In the genomic region with DNA sequence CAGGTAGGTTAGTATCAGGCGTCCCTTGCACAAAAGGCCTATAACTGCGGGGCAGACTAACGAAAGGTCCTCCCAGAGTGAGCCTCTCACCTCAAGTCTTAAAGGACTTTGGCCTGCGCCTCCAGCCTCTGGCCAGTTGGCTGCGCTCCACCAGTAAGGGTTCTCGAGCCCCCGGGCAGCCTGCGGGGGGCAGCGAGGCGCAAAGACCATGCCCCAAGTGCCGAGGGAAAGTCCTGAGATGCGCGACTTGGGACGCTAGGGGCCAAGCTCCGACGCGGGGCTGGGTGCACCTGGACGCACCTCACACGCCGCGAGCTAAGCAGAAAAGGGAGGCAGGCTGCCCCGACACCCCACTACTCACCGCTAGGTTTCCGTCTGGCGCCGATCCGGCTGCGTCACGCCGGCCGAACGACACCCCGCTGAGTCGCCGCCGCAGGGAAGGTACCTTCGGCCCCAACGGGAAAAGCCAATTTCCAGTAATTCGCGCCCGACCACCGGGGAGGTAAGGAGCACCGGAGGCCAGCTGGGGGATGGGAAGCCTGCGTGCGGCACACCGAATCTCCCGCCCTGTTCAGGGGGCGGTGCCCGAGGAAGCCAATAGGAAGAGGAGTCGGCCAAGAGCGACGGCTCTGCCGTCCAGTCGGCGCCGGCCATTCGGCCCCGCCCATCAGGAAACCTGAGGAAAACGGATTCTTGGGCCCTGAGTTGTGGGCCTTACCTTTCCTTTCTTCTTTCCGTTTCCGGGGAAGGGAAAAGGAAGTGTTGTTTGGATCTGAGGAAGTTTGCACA, we compare ENCODE assay signal across 1 cellular context.
TF ChIP-seq lines count a peak whose summit lies in the region.

A gene (minus strand): TSS at position 532 of the 789 bp plus-strand sequence. CDS start 5,537 bp downstream, outside the sequence.

TF ChIP-seq in HepG2, 621 proteins besides CTCF, POLR2A, EP300 and RAD21 (continued from another document and continues in another):
- TF ChIP-seq, protein P1, sequence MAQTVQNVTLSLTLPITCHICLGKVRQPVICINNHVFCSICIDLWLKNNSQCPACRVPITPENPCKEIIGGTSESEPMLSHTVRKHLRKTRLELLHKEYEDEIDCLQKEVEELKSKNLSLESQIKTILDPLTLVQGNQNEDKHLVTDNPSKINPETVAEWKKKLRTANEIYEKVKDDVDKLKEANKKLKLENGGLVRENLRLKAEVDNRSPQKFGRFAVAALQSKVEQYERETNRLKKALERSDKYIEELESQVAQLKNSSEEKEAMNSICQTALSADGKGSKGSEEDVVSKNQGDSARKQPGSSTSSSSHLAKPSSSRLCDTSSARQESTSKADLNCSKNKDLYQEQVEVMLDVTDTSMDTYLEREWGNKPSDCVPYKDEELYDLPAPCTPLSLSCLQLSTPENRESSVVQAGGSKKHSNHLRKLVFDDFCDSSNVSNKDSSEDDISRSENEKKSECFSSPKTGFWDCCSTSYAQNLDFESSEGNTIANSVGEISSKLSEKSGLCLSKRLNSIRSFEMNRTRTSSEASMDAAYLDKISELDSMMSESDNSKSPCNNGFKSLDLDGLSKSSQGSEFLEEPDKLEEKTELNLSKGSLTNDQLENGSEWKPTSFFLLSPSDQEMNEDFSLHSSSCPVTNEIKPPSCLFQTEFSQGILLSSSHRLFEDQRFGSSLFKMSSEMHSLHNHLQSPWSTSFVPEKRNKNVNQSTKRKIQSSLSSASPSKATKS (CRISPR knock-in tag; IDR thresholded peaks at IDR 0.05) = no peak; the same call in 1 of the 2 replicates
- TF ChIP-seq ZNF549 (CRISPR knock-in tag; IDR thresholded peaks at IDR 0.05) (no peak), NR2C2 (CRISPR knock-in tag; IDR thresholded peaks at IDR 0.05; ENCODE audit: borderline replicate concordance) (peak; percentile 97), ZNF619 (CRISPR knock-in tag; IDR thresholded peaks at IDR 0.05) (peak; percentile 90; the same call in 1 of the 2 replicates), KDM3A (CRISPR knock-in tag; IDR thresholded peaks at IDR 0.05; ENCODE audit: low read depth) (peak; percentile 63), ZNF235 (CRISPR knock-in tag; IDR thresholded peaks at IDR 0.05; ENCODE audit: borderline replicate concordance) (no peak), ZNF567 (CRISPR knock-in tag; IDR thresholded peaks at IDR 0.05; ENCODE audit: borderline replicate concordance) (peak; percentile 58), HES4 (CRISPR knock-in tag; IDR thresholded peaks at IDR 0.05; ENCODE audit: borderline replicate concordance) (peak; percentile 78), ZKSCAN1 (IDR thresholded peaks at IDR 0.05; ENCODE audit: low read length) (no peak), ZNF841 (CRISPR knock-in tag; IDR thresholded peaks at IDR 0.05; ENCODE audit: borderline replicate concordance) (no peak), ZNF12 (CRISPR knock-in tag; IDR thresholded peaks at IDR 0.05) (peak; percentile 10; the same call in 1 of the 2 replicates), NCOA2 (CRISPR knock-in tag; IDR thresholded peaks at IDR 0.05) (peak; percentile 75), ZBTB3 (CRISPR knock-in tag; IDR thresholded peaks at IDR 0.05; ENCODE audit: borderline replicate concordance, low read depth) (no peak; the same call in 1 of the 2 replicates), PRPF4 (IDR thresholded peaks at IDR 0.05; ENCODE audit: low read depth, low read length, poor library complexity, severe bottlenecking) (peak; percentile 90), NCOA1 (CRISPR knock-in tag; IDR thresholded peaks at IDR 0.05) (no peak; the same call in 1 of the 2 replicates), ZNF589 (CRISPR knock-in tag; conservative IDR thresholded peaks at IDR 0.05) (peak; percentile 94; the same call in 1 of the 2 replicates), ZNF713 (CRISPR knock-in tag; IDR thresholded peaks at IDR 0.05) (0 out of 2 replicates have a peak, but pooled peaks have one; percentile 94), ZNF776 (CRISPR knock-in tag; IDR thresholded peaks at IDR 0.05) (no peak; the same call in 1 of the 2 replicates), NFE2 (CRISPR knock-in tag; IDR thresholded peaks at IDR 0.05) (no peak), KDM5B (CRISPR knock-in tag; IDR thresholded peaks at IDR 0.05; ENCODE audit: borderline replicate concordance) (peak; percentile 88; the same call in 1 of the 2 replicates), ZNF572 (CRISPR knock-in tag; IDR thresholded peaks at IDR 0.05) (peak; percentile 97), ZNF644 (CRISPR knock-in tag; IDR thresholded peaks at IDR 0.05; ENCODE audit: low read depth) (peak; percentile 100), ZNF354B (CRISPR knock-in tag; IDR thresholded peaks at IDR 0.05) (peak; percentile 82; the same call in 1 of the 2 replicates), ZEB1 (IDR thresholded peaks at IDR 0.05; ENCODE audit: insufficient replicate concordance, low read depth) (peak; percentile 80), CHD2 (IDR thresholded peaks at IDR 0.05; ENCODE audit: low read depth, low read length) (peak; percentile 87), MZF1 (CRISPR knock-in tag; IDR thresholded peaks at IDR 0.05; ENCODE audit: borderline replicate concordance) (no peak), NFIC (IDR thresholded peaks at IDR 0.05; ENCODE audit: low read length) (0 out of 2 replicates have a peak, but pooled peaks have one; percentile 14), YY1 (IDR thresholded peaks at IDR 0.05; ENCODE audit: insufficient read depth, insufficient replicate concordance, low read depth, low read length) (peak; percentile 5), TCF7 (IDR thresholded peaks at IDR 0.05; ENCODE audit: low read depth) (peak; percentile 33; the same call in 1 of the 2 replicates), NCOA5 (CRISPR knock-in tag; IDR thresholded peaks at IDR 0.05) (no peak), ZNF143 (CRISPR knock-in tag; IDR thresholded peaks at IDR 0.05) (peak; percentile 61; the same call in 1 of the 2 replicates), ZSCAN21 (CRISPR knock-in tag; IDR thresholded peaks at IDR 0.05; ENCODE audit: borderline replicate concordance) (peak; percentile 94), RFX5 (IDR thresholded peaks at IDR 0.05; ENCODE audit: low read depth, low read length) (peak; percentile 30; the same call in 1 of the 2 replicates), PHB2 (IDR thresholded peaks at IDR 0.05; ENCODE audit: partially characterized antibody) (no peak), ZNF501 (CRISPR knock-in tag; IDR thresholded peaks at IDR 0.05) (peak; percentile 99)
- TF ChIP-seq, protein P2, sequence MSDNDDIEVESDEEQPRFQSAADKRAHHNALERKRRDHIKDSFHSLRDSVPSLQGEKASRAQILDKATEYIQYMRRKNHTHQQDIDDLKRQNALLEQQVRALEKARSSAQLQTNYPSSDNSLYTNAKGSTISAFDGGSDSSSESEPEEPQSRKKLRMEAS (IDR thresholded peaks at IDR 0.05) = peak; percentile 87
- TF ChIP-seq, protein P3, sequence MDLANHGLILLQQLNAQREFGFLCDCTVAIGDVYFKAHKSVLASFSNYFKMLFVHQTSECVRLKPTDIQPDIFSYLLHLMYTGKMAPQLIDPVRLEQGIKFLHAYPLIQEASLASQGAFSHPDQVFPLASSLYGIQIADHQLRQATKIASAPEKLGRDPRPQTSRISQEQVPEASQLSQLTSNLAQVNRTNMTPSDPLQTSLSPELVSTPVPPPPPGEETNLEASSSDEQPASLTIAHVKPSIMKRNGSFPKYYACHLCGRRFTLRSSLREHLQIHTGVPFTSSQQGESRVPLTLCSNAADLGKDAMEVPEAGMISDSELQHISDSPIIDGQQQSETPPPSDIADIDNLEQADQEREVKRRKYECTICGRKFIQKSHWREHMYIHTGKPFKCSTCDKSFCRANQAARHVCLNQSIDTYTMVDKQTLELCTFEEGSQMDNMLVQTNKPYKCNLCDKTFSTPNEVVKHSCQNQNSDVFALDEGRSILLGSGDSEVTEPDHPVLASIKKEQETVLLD (CRISPR knock-in tag; IDR thresholded peaks at IDR 0.05; ENCODE audit: low read depth) = peak; percentile 95
- TF ChIP-seq, protein P4, sequence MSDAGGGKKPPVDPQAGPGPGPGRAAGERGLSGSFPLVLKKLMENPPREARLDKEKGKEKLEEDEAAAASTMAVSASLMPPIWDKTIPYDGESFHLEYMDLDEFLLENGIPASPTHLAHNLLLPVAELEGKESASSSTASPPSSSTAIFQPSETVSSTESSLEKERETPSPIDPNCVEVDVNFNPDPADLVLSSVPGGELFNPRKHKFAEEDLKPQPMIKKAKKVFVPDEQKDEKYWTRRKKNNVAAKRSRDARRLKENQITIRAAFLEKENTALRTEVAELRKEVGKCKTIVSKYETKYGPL (CRISPR knock-in tag; IDR thresholded peaks at IDR 0.05) = peak; percentile 35; the same call in 1 of the 2 replicates
- TF ChIP-seq, protein P5, sequence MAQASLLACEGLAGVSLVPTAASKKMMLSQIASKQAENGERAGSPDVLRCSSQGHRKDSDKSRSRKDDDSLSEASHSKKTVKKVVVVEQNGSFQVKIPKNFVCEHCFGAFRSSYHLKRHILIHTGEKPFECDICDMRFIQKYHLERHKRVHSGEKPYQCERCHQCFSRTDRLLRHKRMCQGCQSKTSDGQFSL (CRISPR knock-in tag; IDR thresholded peaks at IDR 0.05) = peak; percentile 20; the same call in 1 of the 2 replicates
- TF ChIP-seq, protein P6, sequence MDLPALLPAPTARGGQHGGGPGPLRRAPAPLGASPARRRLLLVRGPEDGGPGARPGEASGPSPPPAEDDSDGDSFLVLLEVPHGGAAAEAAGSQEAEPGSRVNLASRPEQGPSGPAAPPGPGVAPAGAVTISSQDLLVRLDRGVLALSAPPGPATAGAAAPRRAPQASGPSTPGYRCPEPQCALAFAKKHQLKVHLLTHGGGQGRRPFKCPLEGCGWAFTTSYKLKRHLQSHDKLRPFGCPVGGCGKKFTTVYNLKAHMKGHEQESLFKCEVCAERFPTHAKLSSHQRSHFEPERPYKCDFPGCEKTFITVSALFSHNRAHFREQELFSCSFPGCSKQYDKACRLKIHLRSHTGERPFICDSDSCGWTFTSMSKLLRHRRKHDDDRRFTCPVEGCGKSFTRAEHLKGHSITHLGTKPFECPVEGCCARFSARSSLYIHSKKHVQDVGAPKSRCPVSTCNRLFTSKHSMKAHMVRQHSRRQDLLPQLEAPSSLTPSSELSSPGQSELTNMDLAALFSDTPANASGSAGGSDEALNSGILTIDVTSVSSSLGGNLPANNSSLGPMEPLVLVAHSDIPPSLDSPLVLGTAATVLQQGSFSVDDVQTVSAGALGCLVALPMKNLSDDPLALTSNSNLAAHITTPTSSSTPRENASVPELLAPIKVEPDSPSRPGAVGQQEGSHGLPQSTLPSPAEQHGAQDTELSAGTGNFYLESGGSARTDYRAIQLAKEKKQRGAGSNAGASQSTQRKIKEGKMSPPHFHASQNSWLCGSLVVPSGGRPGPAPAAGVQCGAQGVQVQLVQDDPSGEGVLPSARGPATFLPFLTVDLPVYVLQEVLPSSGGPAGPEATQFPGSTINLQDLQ (CRISPR knock-in tag; IDR thresholded peaks at IDR 0.05) = no peak; the same call in 1 of the 2 replicates
- TF ChIP-seq, protein P7, sequence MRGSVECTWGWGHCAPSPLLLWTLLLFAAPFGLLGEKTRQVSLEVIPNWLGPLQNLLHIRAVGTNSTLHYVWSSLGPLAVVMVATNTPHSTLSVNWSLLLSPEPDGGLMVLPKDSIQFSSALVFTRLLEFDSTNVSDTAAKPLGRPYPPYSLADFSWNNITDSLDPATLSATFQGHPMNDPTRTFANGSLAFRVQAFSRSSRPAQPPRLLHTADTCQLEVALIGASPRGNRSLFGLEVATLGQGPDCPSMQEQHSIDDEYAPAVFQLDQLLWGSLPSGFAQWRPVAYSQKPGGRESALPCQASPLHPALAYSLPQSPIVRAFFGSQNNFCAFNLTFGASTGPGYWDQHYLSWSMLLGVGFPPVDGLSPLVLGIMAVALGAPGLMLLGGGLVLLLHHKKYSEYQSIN (CRISPR knock-in tag; IDR thresholded peaks at IDR 0.05; ENCODE audit: borderline replicate concordance) = no peak
- TF ChIP-seq, protein P8, sequence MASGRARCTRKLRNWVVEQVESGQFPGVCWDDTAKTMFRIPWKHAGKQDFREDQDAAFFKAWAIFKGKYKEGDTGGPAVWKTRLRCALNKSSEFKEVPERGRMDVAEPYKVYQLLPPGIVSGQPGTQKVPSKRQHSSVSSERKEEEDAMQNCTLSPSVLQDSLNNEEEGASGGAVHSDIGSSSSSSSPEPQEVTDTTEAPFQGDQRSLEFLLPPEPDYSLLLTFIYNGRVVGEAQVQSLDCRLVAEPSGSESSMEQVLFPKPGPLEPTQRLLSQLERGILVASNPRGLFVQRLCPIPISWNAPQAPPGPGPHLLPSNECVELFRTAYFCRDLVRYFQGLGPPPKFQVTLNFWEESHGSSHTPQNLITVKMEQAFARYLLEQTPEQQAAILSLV (CRISPR knock-in tag; IDR thresholded peaks at IDR 0.05; ENCODE audit: borderline replicate concordance) = peak; percentile 86; the same call in 1 of the 2 replicates
- TF ChIP-seq, protein P9, sequence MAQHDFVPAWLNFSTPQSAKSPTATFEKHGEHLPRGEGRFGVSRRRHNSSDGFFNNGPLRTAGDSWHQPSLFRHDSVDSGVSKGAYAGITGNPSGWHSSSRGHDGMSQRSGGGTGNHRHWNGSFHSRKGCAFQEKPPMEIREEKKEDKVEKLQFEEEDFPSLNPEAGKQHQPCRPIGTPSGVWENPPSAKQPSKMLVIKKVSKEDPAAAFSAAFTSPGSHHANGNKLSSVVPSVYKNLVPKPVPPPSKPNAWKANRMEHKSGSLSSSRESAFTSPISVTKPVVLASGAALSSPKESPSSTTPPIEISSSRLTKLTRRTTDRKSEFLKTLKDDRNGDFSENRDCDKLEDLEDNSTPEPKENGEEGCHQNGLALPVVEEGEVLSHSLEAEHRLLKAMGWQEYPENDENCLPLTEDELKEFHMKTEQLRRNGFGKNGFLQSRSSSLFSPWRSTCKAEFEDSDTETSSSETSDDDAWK (CRISPR knock-in tag; IDR thresholded peaks at IDR 0.05) = no peak
- TF ChIP-seq, protein P10, sequence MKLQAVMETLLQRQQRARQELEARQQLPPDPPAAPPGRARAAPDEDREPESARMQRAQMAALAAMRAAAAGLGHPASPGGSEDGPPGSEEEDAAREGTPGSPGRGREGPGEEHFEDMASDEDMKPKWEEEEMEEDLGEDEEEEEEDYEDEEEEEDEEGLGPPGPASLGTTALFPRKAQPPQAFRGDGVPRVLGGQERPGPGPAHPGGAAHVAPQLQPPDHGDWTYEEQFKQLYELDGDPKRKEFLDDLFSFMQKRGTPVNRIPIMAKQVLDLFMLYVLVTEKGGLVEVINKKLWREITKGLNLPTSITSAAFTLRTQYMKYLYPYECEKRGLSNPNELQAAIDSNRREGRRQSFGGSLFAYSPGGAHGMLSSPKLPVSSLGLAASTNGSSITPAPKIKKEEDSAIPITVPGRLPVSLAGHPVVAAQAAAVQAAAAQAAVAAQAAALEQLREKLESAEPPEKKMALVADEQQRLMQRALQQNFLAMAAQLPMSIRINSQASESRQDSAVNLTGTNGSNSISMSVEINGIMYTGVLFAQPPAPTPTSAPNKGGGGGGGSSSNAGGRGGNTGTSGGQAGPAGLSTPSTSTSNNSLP (IDR thresholded peaks at IDR 0.05; ENCODE audit: low read depth, low read length) = 0 out of 2 replicates have a peak, but pooled peaks have one; percentile 54
- TF ChIP-seq, protein P11, sequence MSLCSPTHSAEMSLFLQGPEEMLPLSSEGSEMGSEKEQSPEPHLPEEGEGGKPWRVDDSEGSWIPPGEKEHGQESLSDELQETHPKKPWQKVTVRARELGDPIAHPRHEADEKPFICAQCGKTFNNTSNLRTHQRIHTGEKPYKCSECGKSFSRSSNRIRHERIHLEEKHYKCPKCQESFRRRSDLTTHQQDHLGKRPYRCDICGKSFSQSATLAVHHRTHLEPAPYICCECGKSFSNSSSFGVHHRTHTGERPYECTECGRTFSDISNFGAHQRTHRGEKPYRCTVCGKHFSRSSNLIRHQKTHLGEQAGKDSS (CRISPR knock-in tag; IDR thresholded peaks at IDR 0.05; ENCODE audit: borderline replicate concordance, low read depth) = peak; percentile 34; the same call in 1 of the 2 replicates
